16 cellular contexts compared by ENCODE assay signal in genomic region chr14:83162351-83162929, GRCh38.
DNase-seq lines count a peak whose midpoint lies in the region; ATAC-seq and TF ChIP-seq lines count a peak whose summit lies in the region.
"Had no signal": no experiment of that assay in that cellular context is flagged by ENCODE, and none has a peak within 500 bp of the region (broad histone marks: within the 10 kb centered on the region; RNA-seq: fewer than 3 reads in every experiment).

No MANE protein-coding gene starts in this region.

- H3K56ac ChIP-seq in IMR-90 (ENCODE audit: extremely low read depth, insufficient read depth, low read length) = no peak overlapping the region

- H3K27ac ChIP-seq in IMR-90 (ENCODE audit: insufficient read depth, low read length) (no peak overlapping the region), coronary artery (no peak overlapping the region)
- H3K27ac ChIP-seq: HL-60 had no signal

- H4K5ac ChIP-seq in IMR-90 (ENCODE audit: low read depth, low read length) = peak overlapping the region; percentile 59

- H2BK20ac ChIP-seq in IMR-90 (ENCODE audit: low read depth, low read length) = peak overlapping the region; percentile 47; the same call in 1 of the 2 replicates

- peak overlapping the region; percentile 1 to 36; a peak in 1 of 4 replicates for H4K8ac ChIP-seq in IMR-90 (ENCODE audit: low read depth in 2 of 2, low read length in 2 of 2)

- H3K4me3 ChIP-seq in IMR-90 (ENCODE audit: insufficient read depth, low read depth, low read length) (no peak overlapping the region), astrocyte of the cerebellum (ENCODE audit: low read depth, low read length) (no peak overlapping the region), coronary artery (peak overlapping the region; percentile 17)
- H3K4me3 ChIP-seq: HAP-1, K562 had no signal

- H3K36me3 ChIP-seq in IMR-90 (ENCODE audit: control insufficient read depth, insufficient read depth, low read length) = no peaks in the 10 kb centered on the region
- H3K36me3 ChIP-seq: BE2C, HAP-1 had no signal

- 0 out of 2 replicates have a peak overlapping the region, but pooled peaks have one; percentile 7 for H3K23ac ChIP-seq in IMR-90 (ENCODE audit: low read depth, low read length)

- H3K4ac ChIP-seq in IMR-90 (ENCODE audit: low read depth, low read length) = peak overlapping the region; percentile 22; the same call in 1 of the 2 replicates

- no peak overlapping the region; the same call in 1 of the 2 replicates for H4K91ac ChIP-seq in IMR-90 (ENCODE audit: insufficient read depth, low read depth, low read length)

- no peak for TF ChIP-seq CTCF in IMR-90 (conservative IDR thresholded peaks at IDR 0.05; ENCODE audit: low read depth, low read length)
- TF ChIP-seq CTCF in astrocyte of the cerebellum (IDR thresholded peaks at IDR 0.05; ENCODE audit: low read depth, low read length, missing control alignments) = no peak
- no peak for TF ChIP-seq CTCF in coronary artery (IDR thresholded peaks at IDR 0.05)

- H2BK15ac ChIP-seq in IMR-90 (ENCODE audit: low read depth, low read length) = peak overlapping the region; percentile 65; the same call in 1 of the 3 replicates

- H2BK5ac ChIP-seq in IMR-90 (ENCODE audit: low read depth, low read length, poor library complexity, severe bottlenecking) = no peak overlapping the region

- CTCF ChIA-PET in IMR-90 (lab: Yijun Ruan, JAX) = no interaction called here

- POLR2A ChIA-PET in IMR-90 (lab: Charles Lee; ENCODE audit: unreplicated experiment) = no interaction called here

- H4K20me1 ChIP-seq in IMR-90 (ENCODE audit: insufficient read depth, low read length) = no peaks in the 10 kb centered on the region

- no peak for DNase-seq in IMR-90
- DNase-seq in astrocyte of the cerebellum (ENCODE audit: low read depth) = peak; percentile 33
- no peak for DNase-seq in coronary artery (ENCODE audit: low spot score)
- peak; percentile 39 for DNase-seq in stromal cell of bone marrow (ENCODE audit: low read depth)
- no peak for DNase-seq in stimulated activated CD4-positive, alpha-beta T cell treated with anti-CD3 and anti-CD28 coated beads, Interleukin-12 subunit alpha, Interleukin-12 subunit beta, amount 100 ng/mL, for 4 hours
- DNase-seq: ACHN; BE2C; C1 segment of cervical spinal cord; CD4-positive, CD25-positive, alpha-beta regulatory T cell; CD8-positive, alpha-beta memory T cell; COR-L47 had no signal

- no peaks in the 10 kb centered on the region for H3K9me1 ChIP-seq in IMR-90 (ENCODE audit: insufficient read depth, low read length)

- H2AFZ ChIP-seq in IMR-90 (replicated peaks; ENCODE audit: low read length, poor library complexity) = no peak overlapping the region

- no peak overlapping the region for H3K14ac ChIP-seq in IMR-90 (replicated peaks; ENCODE audit: low read depth, low read length)

- peak overlapping the region; percentile 49; the same call in 1 of the 2 replicates for H3K18ac ChIP-seq in IMR-90 (ENCODE audit: low read depth, low read length)

- intact Hi-C loops in IMR-90 (cut with micrococcal nuclease) = no loop called here

- H3K79me1 ChIP-seq in IMR-90 (ENCODE audit: low read depth in 1 of 2, low read length in 2 of 2) = no peaks in the 10 kb centered on the region

- no TSS peak for BruUV-seq in IMR-90 (replicated peaks; lab: Mats Ljungman, UMichigan)

- no peaks in the 10 kb centered on the region for H3K27me3 ChIP-seq in IMR-90 (ENCODE audit: control insufficient read depth, insufficient read depth, low read length)
- H3K27me3 ChIP-seq: BE2C had no signal

- no peak for TF ChIP-seq POLR2A in IMR-90 (IDR thresholded peaks at IDR 0.05; ENCODE audit: low read depth, low read length)

- in situ Hi-C loops in IMR-90 (cut with MboI; ENCODE audit: low sequenced_read_pairs) = no loop called here
- in situ Hi-C loops in astrocyte of the cerebellum (cut with HindIII; ENCODE audit: low sequenced_read_pairs) = no loop called here

- dilution Hi-C loops in IMR-90 (cut with HindIII; ENCODE audit: low sequenced_read_pairs, unreplicated experiment) = no loop called here

- no peak overlapping the region for H3K4me2 ChIP-seq in IMR-90 (ENCODE audit: low read depth, low read length)

- H2BK120ac ChIP-seq in IMR-90 (ENCODE audit: low read depth, low read length) = peak overlapping the region; percentile 74

- no peaks in the 10 kb centered on the region for H3K9me3 ChIP-seq in IMR-90 (ENCODE audit: control insufficient read depth, insufficient read depth, low read length)
- H3K9me3 ChIP-seq: BE2C, HAP-1 had no signal

- no CpG with 5 or more reads among the region's 5 CpGs for WGBS in IMR-90 (ENCODE audit: extremely low coverage in 2 of 2, insufficient read length in 1 of 2), 2 experiments

- H2AK9ac ChIP-seq in IMR-90 (replicated peaks; ENCODE audit: low read depth, low read length, poor library complexity) = no peak overlapping the region

- no peak for TF ChIP-seq RAD21 in IMR-90 (IDR thresholded peaks at IDR 0.05; ENCODE audit: low read length)

- peak overlapping the region; percentile 49 for H2AK5ac ChIP-seq in IMR-90 (ENCODE audit: low read depth, low read length)

- H3K9ac ChIP-seq in IMR-90 (ENCODE audit: low read depth, low read length) = no peak overlapping the region

- ATAC-seq in IMR-90 (ENCODE audit: low read depth) (no peak), GM19463 (IDR thresholded peaks at IDR 0.05; ENCODE audit: unreplicated experiment) (no peak), GM19023 (IDR thresholded peaks at IDR 0.05; ENCODE audit: unreplicated experiment) (no peak)
- ATAC-seq: K562 had no signal

- peaks cover 5% of the 10 kb centered on the region; the same call in 1 of the 2 replicates for H3K4me1 ChIP-seq in IMR-90 (ENCODE audit: control insufficient read depth, insufficient read depth, low read length)
- H3K4me1 ChIP-seq: BE2C, HAP-1 had no signal

TF ChIP-seq in IMR-90, 13 proteins besides CTCF, POLR2A, EP300 and RAD21:
- TF ChIP-seq SMC3 (IDR thresholded peaks at IDR 0.05; ENCODE audit: low read depth, low read length) (no peak), CEBPB (IDR thresholded peaks at IDR 0.05; ENCODE audit: low read depth, low read length) (no peak), MXI1 (IDR thresholded peaks at IDR 0.05; ENCODE audit: borderline replicate concordance, low read depth, low read length) (no peak)

Comparison
In these comparisons a context has a peak if more than half of its experiments do, and no peak if none do; other contexts are left out.
1. DNase-seq: peak in astrocyte of the cerebellum (single experiment) and stromal cell of bone marrow (single experiment); none in IMR-90 (single experiment), coronary artery (single experiment) and stimulated activated CD4-positive, alpha-beta T cell treated with anti-CD3 and anti-CD28 coated beads, Interleukin-12 subunit alpha, Interleukin-12 subunit beta, amount 100 ng/mL, for 4 hours (single experiment).